22 cellular contexts compared by ENCODE assay signal in genomic region chr14:71487941-71488340, GRCh38.
DNase-seq lines count a peak whose midpoint lies in the region; ATAC-seq and TF ChIP-seq lines count a peak whose summit lies in the region.
"Had no signal": no experiment of that assay in that cellular context is flagged by ENCODE, and none has a peak within 500 bp of the region (broad histone marks: within the 10 kb centered on the region; RNA-seq: fewer than 3 reads in every experiment).

No MANE protein-coding gene starts in this region.

- H3K36me3 ChIP-seq in OCI-LY3 (replicated peaks; ENCODE audit: low read depth, low read length): peaks cover 3% of the 10 kb centered on the region
- H3K36me3 ChIP-seq in smooth muscle cell (ENCODE audit: low read depth): no peaks in the 10 kb centered on the region
- H3K36me3 ChIP-seq: ascending aorta, HAP-1, heart right ventricle, right lobe of liver, thyroid gland had no signal

- intact Hi-C loops in activated CD8-positive, alpha-beta T cell treated with anti-CD3 and anti-CD28 coated beads for 36 hours (cut with micrococcal nuclease): no loop called here

- H3K4me1 Mint-ChIP-seq in activated CD8-positive, alpha-beta T cell treated with anti-CD3 and anti-CD28 coated beads for 36 hours (ENCODE audit: low read depth): peaks cover 21% of the 10 kb centered on the region
- H3K4me1 Mint-ChIP-seq in activated CD8-positive, alpha-beta T cell treated with anti-CD3 and anti-CD28 coated beads, Interleukin-2, amount 10 ng/mL, durations not matched to agents 7 days and 5 days (ENCODE audit: low read depth): peaks cover 5% of the 10 kb centered on the region
- peaks cover 87% of the 10 kb centered on the region for H3K4me1 Mint-ChIP-seq in chondrocyte (ENCODE audit: low read depth)
- peaks cover 19% of the 10 kb centered on the region for H3K4me1 Mint-ChIP-seq in T-helper 17 cell

- H3K27ac ChIP-seq in OCI-LY3 (ENCODE audit: low read length): no peak overlapping the region
- peak overlapping the region; percentile 53 for H3K27ac ChIP-seq in smooth muscle cell (ENCODE audit: low read depth)
- H3K27ac ChIP-seq: right lobe of liver, thyroid gland had no signal

- TF ChIP-seq CTCF in activated CD8-positive, alpha-beta T cell treated with anti-CD3 and anti-CD28 coated beads for 36 hours (IDR thresholded peaks at IDR 0.05): no peak
- TF ChIP-seq CTCF in OCI-LY3 (IDR thresholded peaks at IDR 0.05; ENCODE audit: low read depth, low read length) (no peak), chondrocyte (IDR thresholded peaks at IDR 0.05) (no peak), smooth muscle cell (IDR thresholded peaks at IDR 0.05; ENCODE audit: borderline replicate concordance, insufficient read depth, poor library complexity, severe bottlenecking) (no peak)

- POLR2A ChIA-PET in activated CD8-positive, alpha-beta T cell treated with anti-CD3 and anti-CD28 coated beads for 36 hours (lab: Charles Lee): no interaction called here
- POLR2A ChIA-PET in activated CD8-positive, alpha-beta T cell treated with anti-CD3 and anti-CD28 coated beads, Interleukin-2, amount 10 ng/mL, durations not matched to agents 7 days and 5 days (lab: Charles Lee): interaction anchor here (0.8 kb wide), 1 partner anchor 10 kb away, joined by 4 read pairs; no protein-coding TSS in a partner anchor

- H3K27me3 ChIP-seq in OCI-LY3 (ENCODE audit: low read depth, low read length): no peaks in the 10 kb centered on the region
- no peaks in the 10 kb centered on the region for H3K27me3 ChIP-seq in smooth muscle cell (ENCODE audit: low read depth)
- H3K27me3 ChIP-seq: ascending aorta, heart right ventricle, right lobe of liver, thyroid gland had no signal

- H3K4me1 ChIP-seq in OCI-LY3 (ENCODE audit: low read length) (peaks cover 16% of the 10 kb centered on the region), smooth muscle cell (ENCODE audit: low read depth) (peaks cover 11% of the 10 kb centered on the region)
- H3K4me1 ChIP-seq: HAP-1, right lobe of liver had no signal

- H4K20me1 ChIP-seq in OCI-LY3 (ENCODE audit: insufficient read depth, low read length): no peaks in the 10 kb centered on the region
- H4K20me1 ChIP-seq in smooth muscle cell (ENCODE audit: low read depth): peaks cover 71% of the 10 kb centered on the region

- no peak overlapping the region for H2AFZ ChIP-seq in OCI-LY3 (ENCODE audit: low read depth, low read length)
- H2AFZ ChIP-seq in smooth muscle cell (ENCODE audit: low read depth): no peak overlapping the region

- CTCF ChIA-PET in activated CD8-positive, alpha-beta T cell treated with anti-CD3 and anti-CD28 coated beads for 36 hours (lab: Charles Lee): interaction anchor here (1.0 kb wide), 1 partner anchor 9 kb away, joined by 4 read pairs; no protein-coding TSS in a partner anchor
- CTCF ChIA-PET in activated CD8-positive, alpha-beta T cell treated with anti-CD3 and anti-CD28 coated beads, Interleukin-2, amount 10 ng/mL, durations not matched to agents 7 days and 5 days (lab: Charles Lee): interaction anchor here (0.7 to 1.4 kb wide), 2 partner anchors 10 to 496 kb away, joined by 3 to 4 read pairs; no protein-coding TSS in a partner anchor

- H3K9ac ChIP-seq in OCI-LY3 (ENCODE audit: low read length): no peak overlapping the region
- no peak overlapping the region for H3K9ac ChIP-seq in smooth muscle cell (ENCODE audit: low read depth)

- WGBS in smooth muscle cell (ENCODE audit: low lambda C conversion rate): 34% methylated on average over 2 of the region's 2 CpGs

- H3K4me3 ChIP-seq in OCI-LY3 (ENCODE audit: low read length): no peak overlapping the region
- no peak overlapping the region for H3K4me3 ChIP-seq in smooth muscle cell
- H3K4me3 ChIP-seq: ascending aorta, HAP-1, heart right ventricle, right lobe of liver, thyroid gland had no signal

- H3K4me2 ChIP-seq in OCI-LY3 (ENCODE audit: low read length) (0 out of 2 replicates have a peak overlapping the region, but pooled peaks have one; percentile 10), smooth muscle cell (peak overlapping the region; percentile 16)

- H3K36me3 Mint-ChIP-seq in activated CD8-positive, alpha-beta T cell treated with anti-CD3 and anti-CD28 coated beads for 36 hours (ENCODE audit: low read depth): peaks cover 1% of the 10 kb centered on the region
- peaks cover 17% of the 10 kb centered on the region for H3K36me3 Mint-ChIP-seq in activated CD8-positive, alpha-beta T cell treated with anti-CD3 and anti-CD28 coated beads, Interleukin-2, amount 10 ng/mL, durations not matched to agents 7 days and 5 days (ENCODE audit: low read depth)
- H3K36me3 Mint-ChIP-seq in chondrocyte (ENCODE audit: low read depth): no peaks in the 10 kb centered on the region
- no peaks in the 10 kb centered on the region for H3K36me3 Mint-ChIP-seq in T-helper 17 cell (ENCODE audit: low read depth)

- H3K4me3 Mint-ChIP-seq in activated CD8-positive, alpha-beta T cell treated with anti-CD3 and anti-CD28 coated beads for 36 hours: no peak overlapping the region
- H3K4me3 Mint-ChIP-seq in activated CD8-positive, alpha-beta T cell treated with anti-CD3 and anti-CD28 coated beads, Interleukin-2, amount 10 ng/mL, durations not matched to agents 7 days and 5 days: no peak overlapping the region
- H3K4me3 Mint-ChIP-seq in chondrocyte (ENCODE audit: unreplicated experiment) (no peak overlapping the region), T-helper 17 cell (no peak overlapping the region)
- H3K4me3 Mint-ChIP-seq: activated CD4-positive, alpha-beta memory T cell treated with anti-CD3 and anti-CD28 coated beads for 36 hours; CD4-positive, alpha-beta memory T cell had no signal

- H3K9me3 ChIP-seq in OCI-LY3 (ENCODE audit: insufficient read depth, low read length): no peaks in the 10 kb centered on the region
- no peaks in the 10 kb centered on the region for H3K9me3 ChIP-seq in smooth muscle cell (replicated peaks; ENCODE audit: low read depth)
- no peaks in the 10 kb centered on the region for H3K9me3 ChIP-seq in T-helper 17 cell (ENCODE audit: control insufficient read depth, low read length, poor library complexity, severe bottlenecking)
- H3K9me3 ChIP-seq: ascending aorta, HAP-1, heart right ventricle, right lobe of liver, thyroid gland had no signal

- DNase-seq in activated CD8-positive, alpha-beta T cell treated with anti-CD3 and anti-CD28 coated beads for 36 hours: peak; percentile 16
- DNase-seq in activated CD8-positive, alpha-beta T cell treated with anti-CD3 and anti-CD28 coated beads, Interleukin-2, amount 10 ng/mL, durations not matched to agents 7 days and 5 days: no peak
- DNase-seq in chondrocyte (ENCODE audit: low spot score): no peak
- DNase-seq in smooth muscle cell (lab: John Stamatoyannopoulos, UW; ENCODE audit: unreplicated experiment): no peak
- no peak for DNase-seq in T-helper 17 cell
- DNase-seq in NCI-H1048 (lab: John Stamatoyannopoulos, UW): no peak
- DNase-seq: activated CD4-positive, alpha-beta memory T cell treated with anti-CD3 and anti-CD28 coated beads for 36 hours; CD4-positive, alpha-beta memory T cell; dermis blood vessel endothelial cell; DND-41; heart right ventricle; NCI-H1092 treated with DMSO at 0.1 percent for 48 hours; NK-92 treated with Interleukin-12 subunit alpha and Interleukin-12 subunit beta, amount 100 ng/mL, for 24 hours; right lobe of liver; stimulated activated CD4-positive, alpha-beta T cell treated with anti-CD3 and anti-CD28 coated beads, Interleukin-2, amount 100 ng/mL, for 48 hours; T1000; thyroid gland had no signal

- no peaks in the 10 kb centered on the region for H3F3A ChIP-seq in smooth muscle cell (ENCODE audit: low read depth)

- no peaks in the 10 kb centered on the region for H3K27me3 Mint-ChIP-seq in activated CD8-positive, alpha-beta T cell treated with anti-CD3 and anti-CD28 coated beads for 36 hours
- no peaks in the 10 kb centered on the region for H3K27me3 Mint-ChIP-seq in activated CD8-positive, alpha-beta T cell treated with anti-CD3 and anti-CD28 coated beads, Interleukin-2, amount 10 ng/mL, durations not matched to agents 7 days and 5 days (ENCODE audit: low read depth)
- no peaks in the 10 kb centered on the region for H3K27me3 Mint-ChIP-seq in chondrocyte (ENCODE audit: low read depth)
- H3K27me3 Mint-ChIP-seq in T-helper 17 cell: no peaks in the 10 kb centered on the region
- H3K27me3 Mint-ChIP-seq: activated CD4-positive, alpha-beta memory T cell treated with anti-CD3 and anti-CD28 coated beads for 36 hours; CD4-positive, alpha-beta memory T cell had no signal

- no peak overlapping the region for H3K27ac Mint-ChIP-seq in activated CD8-positive, alpha-beta T cell treated with anti-CD3 and anti-CD28 coated beads for 36 hours
- no peak overlapping the region for H3K27ac Mint-ChIP-seq in activated CD8-positive, alpha-beta T cell treated with anti-CD3 and anti-CD28 coated beads, Interleukin-2, amount 10 ng/mL, durations not matched to agents 7 days and 5 days
- H3K27ac Mint-ChIP-seq in chondrocyte (ENCODE audit: unreplicated experiment) (peak overlapping the region; percentile 95), T-helper 17 cell (no peak overlapping the region)
- H3K27ac Mint-ChIP-seq: activated CD4-positive, alpha-beta memory T cell treated with anti-CD3 and anti-CD28 coated beads for 36 hours had no signal

- no peaks in the 10 kb centered on the region for H3K79me2 ChIP-seq in OCI-LY3 (ENCODE audit: low read length)
- peaks cover 38% of the 10 kb centered on the region for H3K79me2 ChIP-seq in smooth muscle cell (ENCODE audit: low read depth)

- no peaks in the 10 kb centered on the region for H3K9me3 Mint-ChIP-seq in activated CD8-positive, alpha-beta T cell treated with anti-CD3 and anti-CD28 coated beads for 36 hours
- H3K9me3 Mint-ChIP-seq in activated CD8-positive, alpha-beta T cell treated with anti-CD3 and anti-CD28 coated beads, Interleukin-2, amount 10 ng/mL, durations not matched to agents 7 days and 5 days (ENCODE audit: insufficient read depth): no peaks in the 10 kb centered on the region
- no peaks in the 10 kb centered on the region for H3K9me3 Mint-ChIP-seq in chondrocyte (ENCODE audit: low read depth)
- H3K9me3 Mint-ChIP-seq: activated CD4-positive, alpha-beta memory T cell treated with anti-CD3 and anti-CD28 coated beads for 36 hours; CD4-positive, alpha-beta memory T cell had no signal

- peak; percentile 60 for ATAC-seq in activated CD8-positive, alpha-beta T cell treated with anti-CD3 and anti-CD28 coated beads for 36 hours
- no peak for ATAC-seq in activated CD8-positive, alpha-beta T cell treated with anti-CD3 and anti-CD28 coated beads, Interleukin-2, amount 10 ng/mL, durations not matched to agents 7 days and 5 days
- ATAC-seq in T-helper 17 cell (no peak), GM19397 (IDR thresholded peaks at IDR 0.05; ENCODE audit: unreplicated experiment) (no peak)
- ATAC-seq: esophagus mucosa, right lobe of liver had no signal
